Comparison of ENCODE assay signal across 8 cellular contexts in the genomic region with DNA sequence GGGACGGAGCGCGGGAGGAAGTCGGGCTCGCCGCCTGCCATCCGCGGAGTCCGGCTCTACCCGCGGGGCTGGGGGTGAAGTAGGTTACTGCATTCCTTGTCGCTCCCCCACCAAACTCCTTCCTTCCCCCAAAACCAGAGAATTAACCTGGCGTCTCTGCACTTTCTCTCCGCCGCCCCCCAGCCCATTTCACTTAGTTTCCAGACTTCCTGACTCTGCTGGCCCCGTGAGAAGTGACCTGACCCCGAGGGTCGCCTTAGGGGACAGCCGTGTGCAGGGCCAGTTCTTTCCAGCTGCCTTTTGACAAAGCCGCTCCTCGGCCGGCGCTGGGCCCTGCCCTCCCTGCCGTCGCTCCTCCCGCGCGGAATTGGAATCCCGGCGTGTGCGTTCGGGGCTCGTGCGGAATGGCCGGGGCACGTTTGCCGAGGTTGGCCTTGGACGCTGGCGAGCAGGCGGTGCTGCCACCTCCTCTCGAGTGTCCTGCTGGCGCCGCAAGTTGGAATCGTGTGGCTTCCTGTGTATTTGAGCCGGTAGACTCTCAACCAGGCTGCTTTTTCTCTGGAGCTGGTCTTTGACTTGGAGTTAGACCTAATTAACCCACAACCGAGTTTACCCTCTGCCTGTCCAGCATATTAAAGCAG. TPM values are rescaled to one million over a fixed set of nuclear protein-coding genes. Genes with fewer than 3 reads are reported as not detected.
DNase-seq lines count a peak whose midpoint lies in the region; ATAC-seq and TF ChIP-seq lines count a peak whose summit lies in the region.

No MANE protein-coding gene starts in this region.

- peak overlapping the region; percentile 81 for H3K4me3 ChIP-seq in CD4-positive, CD25-positive, alpha-beta regulatory T cell (ENCODE audit: low read depth, low read length)
- H3K4me3 ChIP-seq in HUES64 (ENCODE audit: low read length) (peak overlapping the region; percentile 82), colonic mucosa (peak overlapping the region; percentile 57)

- peaks cover 70% of the 10 kb centered on the region for H3K27me3 Mint-ChIP-seq in CD4-positive, CD25-positive, alpha-beta regulatory T cell

- no peak for TF ChIP-seq CTCF in colonic mucosa (IDR thresholded peaks at IDR 0.05)

- DNase-seq in CD4-positive, CD25-positive, alpha-beta regulatory T cell: peak in 1 of 3 donors; percentile 24
- peak; percentile 61 for DNase-seq in SW480 (ENCODE audit: low spot score)
- DNase-seq in colonic mucosa: peak; percentile 68
- DNase-seq in left lobe of liver (ENCODE audit: low spot score): peak; percentile 84
- peak; percentile 3 to 10 for DNase-seq in stimulated activated CD8-positive, alpha-beta memory T cell treated with anti-CD3 and anti-CD28 coated beads, Interleukin-2, amount 100 ng/mL, for 48 hours (ENCODE audit: low read depth in 2 of 2)

- no peak overlapping the region for H3K27ac ChIP-seq in CD4-positive, CD25-positive, alpha-beta regulatory T cell (ENCODE audit: insufficient read depth, low read length, poor library complexity, severe bottlenecking)
- H3K27ac ChIP-seq in HUES64 (ENCODE audit: low read depth, low read length) (no peak overlapping the region; the same call in 1 of the 2 replicates), colonic mucosa (peak overlapping the region; percentile 87)

- peak overlapping the region in 1 of 3 donors; percentile 55 for H3K27ac Mint-ChIP-seq in CD4-positive, CD25-positive, alpha-beta regulatory T cell

- no peaks in the 10 kb centered on the region for H3K36me3 Mint-ChIP-seq in CD4-positive, CD25-positive, alpha-beta regulatory T cell

- H3K9me3 Mint-ChIP-seq in CD4-positive, CD25-positive, alpha-beta regulatory T cell: peaks cover 0 to 1% (median 0%) of the 10 kb centered on the region in 7 donors

- no peak for ATAC-seq in CD4-positive, CD25-positive, alpha-beta regulatory T cell (ENCODE audit: low read depth in 2 of 2)
- ATAC-seq in GM19023 (IDR thresholded peaks at IDR 0.05; ENCODE audit: unreplicated experiment) (peak; percentile 15), left lobe of liver (peak; percentile 63), HG02981 (IDR thresholded peaks at IDR 0.05; ENCODE audit: unreplicated experiment) (no peak)

- peaks cover 43% of the 10 kb centered on the region for H3K27me3 ChIP-seq in CD4-positive, CD25-positive, alpha-beta regulatory T cell (ENCODE audit: control insufficient read depth, insufficient read depth, low read length)
- H3K27me3 ChIP-seq in HUES64 (ENCODE audit: insufficient read depth, low read length) (peaks cover 27% of the 10 kb centered on the region), colonic mucosa (no peaks in the 10 kb centered on the region)

- peak overlapping the region; percentile 13 for H3K9ac ChIP-seq in HUES64 (ENCODE audit: low read depth, low read length)
- peak overlapping the region; percentile 69 to 84 for H3K9ac ChIP-seq in colonic mucosa (ENCODE audit: low read depth in 2 of 2, low read length in 2 of 2)

- no peaks in the 10 kb centered on the region for H3K9me3 ChIP-seq in CD4-positive, CD25-positive, alpha-beta regulatory T cell (ENCODE audit: control insufficient read depth in 2 of 2, low read length in 2 of 2)
- H3K9me3 ChIP-seq in HUES64 (ENCODE audit: insufficient read depth, low read depth, low read length) (peaks cover 6% of the 10 kb centered on the region; the same call in 1 of the 2 replicates), colonic mucosa (no peaks in the 10 kb centered on the region)

- intact Hi-C loops in colonic mucosa (cut with DNase I): no loop called here

- peaks cover 0 to 20% (median 10%) of the 10 kb centered on the region in 4 donors for H3K4me1 Mint-ChIP-seq in CD4-positive, CD25-positive, alpha-beta regulatory T cell

- H3K4me3 Mint-ChIP-seq in CD4-positive, CD25-positive, alpha-beta regulatory T cell: peak overlapping the region; percentile 87 to 95 (median 89)

- no peaks in the 10 kb centered on the region for H3K36me3 ChIP-seq in CD4-positive, CD25-positive, alpha-beta regulatory T cell (ENCODE audit: control insufficient read depth, insufficient read depth, low read length)
- H3K36me3 ChIP-seq in HUES64 (ENCODE audit: insufficient read depth, low read length) (no peaks in the 10 kb centered on the region), colonic mucosa (no peaks in the 10 kb centered on the region)

- under 1% methylated on average over 38 of the region's 46 CpGs for WGBS in HUES64

- H3K4me1 ChIP-seq in CD4-positive, CD25-positive, alpha-beta regulatory T cell (ENCODE audit: control insufficient read depth, insufficient read depth, low read length, poor library complexity, severe bottlenecking): peaks cover 24% of the 10 kb centered on the region
- H3K4me1 ChIP-seq in HUES64 (ENCODE audit: insufficient read depth, low read length) (peaks cover 6% of the 10 kb centered on the region; the same call in 1 of the 2 replicates), colonic mucosa (peaks cover 5% of the 10 kb centered on the region)

RNA-seq across cellular contexts. Expression of a gene that starts 0.7 kb away (rescaled TPM):
- 1.3 TPM for total RNA-seq in CD4-positive, CD25-positive, alpha-beta regulatory T cell
- 1 to 10 TPM; 2.9 to 5.5 (median 3.4) TPM for polyA plus RNA-seq in CD4-positive, CD25-positive, alpha-beta regulatory T cell
- polyA plus RNA-seq in HUES64 (2013, experiment 1 of 2): 10.3 TPM
- 10.3 TPM for polyA plus RNA-seq in HUES64 (2013, experiment 2 of 2)
- total RNA-seq in colonic mucosa (10 to 100 TPM; 16.3 to 17.2 TPM), left lobe of liver (9.0 TPM)

RNA-seq across cellular contexts. Expression of a gene that starts 57.4 kb away (rescaled TPM):
- total RNA-seq in CD4-positive, CD25-positive, alpha-beta regulatory T cell: not detected
- polyA plus RNA-seq in CD4-positive, CD25-positive, alpha-beta regulatory T cell: not detected
- polyA plus RNA-seq in HUES64 (2013, experiment 1 of 2): not detected
- polyA plus RNA-seq in HUES64 (2013, experiment 2 of 2): not detected
- total RNA-seq in colonic mucosa (1 to 10 TPM in 1 of 2 donors, under 1 TPM in 1; 0.99 to 1.9 TPM), left lobe of liver (0.15 TPM)

Comparison
In these comparisons a context has a peak if more than half of its experiments do, and no peak if none do; other contexts are left out.
1. ATAC-seq: peak in GM19023 (single experiment) and left lobe of liver (single experiment); none in CD4-positive, CD25-positive, alpha-beta regulatory T cell (0 of 2) and HG02981 (single experiment).
2. Peak in every context shown above with its lines, with median percentiles within 50 percentile points of each other: H3K4me3 ChIP-seq.